Comparison of ENCODE assay signal across 30 cellular contexts in the genomic region with DNA sequence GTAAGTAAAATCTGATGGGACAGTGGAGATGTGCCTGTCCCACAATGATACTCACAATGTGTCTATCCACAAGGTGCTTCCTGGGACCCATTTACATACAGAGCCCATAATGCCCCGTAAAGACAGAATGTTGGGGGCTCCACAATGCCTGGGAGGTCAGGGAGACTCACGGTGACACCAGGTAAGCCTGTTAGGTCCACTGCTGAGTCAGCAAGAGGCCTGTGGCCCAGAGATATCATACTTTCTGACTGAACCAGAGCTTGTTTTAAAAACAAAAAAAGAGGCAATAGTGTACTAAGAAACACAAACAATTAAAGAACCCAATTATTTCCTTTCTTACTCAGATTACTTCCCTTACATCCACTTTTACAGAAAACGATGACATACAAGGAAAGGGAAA.
"Had no signal": no experiment of that assay in that cellular context is flagged by ENCODE, and none has a peak within 500 bp of the region (broad histone marks: within the 10 kb centered on the region; RNA-seq: fewer than 3 reads in every experiment).

No MANE protein-coding gene starts in this region.

- H3K36me3 ChIP-seq: ascending aorta, cardiac muscle cell had no signal

- H3K4me3 ChIP-seq: ascending aorta, cardiac muscle cell had no signal

- FAIRE-seq: bronchial epithelial cell, TTC549 had no signal

- H3K4me1 ChIP-seq: ascending aorta had no signal

- H3K9me3 ChIP-seq: ascending aorta had no signal

- ATAC-seq: activated CD8-positive, alpha-beta memory T cell treated with anti-CD3 and anti-CD28 coated beads, Interleukin-2, amount 10 ng/mL, durations not matched to agents 7 days and 5 days; activated CD8-positive, alpha-beta T cell treated with anti-CD3 and anti-CD28 coated beads, Interleukin-2, amount 10 ng/mL, durations not matched to agents 7 days and 5 days; activated naive CD8-positive, alpha-beta T cell treated with anti-CD3 and anti-CD28 coated beads, Interleukin-2, amount 50 U/mL, for 24 hours had no signal

- DNase-seq: activated B cell treated with CpG ODN at 0.5 μM for 24 hours; activated CD4-positive, alpha-beta memory T cell treated with anti-CD3 and anti-CD28 coated beads, Interleukin-2, amount 10 ng/mL, durations not matched to agents 7 days and 5 days; activated CD4-positive, alpha-beta T cell treated with anti-CD3 and anti-CD28 coated beads for 4 hours; activated CD4-positive, alpha-beta T cell treated with anti-CD3 and anti-CD28 coated beads, Interleukin-2, amount 50 U/mL, for 1 hour; activated CD4-positive, alpha-beta T cell treated with anti-CD3 and anti-CD28 coated beads, Interleukin-2, amount 50 U/mL, for 48 hours; activated CD4-positive, CD25-positive, alpha-beta regulatory T cell treated with anti-CD3 and anti-CD28 coated beads, Interleukin-2, amount 50 U/mL, for 72 hours; activated CD8-positive, alpha-beta memory T cell treated with anti-CD3 and anti-CD28 coated beads for 24 hours; activated CD8-positive, alpha-beta memory T cell treated with anti-CD3 and anti-CD28 coated beads, Interleukin-2, amount 10 ng/mL, durations not matched to agents 7 days and 5 days; activated CD8-positive, alpha-beta memory T cell treated with anti-CD3 and anti-CD28 coated beads, Interleukin-2, amount 50 U/mL, for 48 hours; activated CD8-positive, alpha-beta T cell treated with anti-CD3 and anti-CD28 coated beads, Interleukin-2, amount 10 ng/mL, durations not matched to agents 7 days and 5 days; activated effector memory CD4-positive, alpha-beta T cell treated with Interleukin-2 at 50 U/mL for 16 hours; activated gamma-delta T cell; activated naive CD4-positive, alpha-beta T cell treated with anti-CD3 and anti-CD28 coated beads, Interleukin-2, amount 10 ng/mL, durations not matched to agents 7 days and 5 days; activated naive CD4-positive, alpha-beta T cell treated with Interleukin-2 at 50 U/mL for 16 hours; activated naive CD8-positive, alpha-beta T cell treated with anti-CD3 and anti-CD28 coated beads, Interleukin-2, amount 10 ng/mL, durations not matched to agents 7 days and 5 days; activated naive CD8-positive, alpha-beta T cell treated with anti-CD3 and anti-CD28 coated beads, Interleukin-2, amount 50 U/mL, for 24 hours; activated T-cell treated with anti-CD3 and anti-CD28 coated beads, Interleukin-2, amount 50 U/mL, for 24 hours; activated T-cell treated with anti-CD3 and anti-CD28 coated beads, Interleukin-2, amount 50 U/mL, for 48 hours; amygdala; anterior cingulate cortex; caudate nucleus; cerebellar nuclear complex; T-helper 1 cell; T-helper 2 cell; T-helper 9 cell had no signal

- H3K27ac ChIP-seq: ascending aorta, cardiac muscle cell, VCaP had no signal

- H3K27me3 ChIP-seq: ascending aorta, cardiac muscle cell had no signal
